Comparison of ENCODE assay signal across 12 cellular contexts in the genomic region with DNA sequence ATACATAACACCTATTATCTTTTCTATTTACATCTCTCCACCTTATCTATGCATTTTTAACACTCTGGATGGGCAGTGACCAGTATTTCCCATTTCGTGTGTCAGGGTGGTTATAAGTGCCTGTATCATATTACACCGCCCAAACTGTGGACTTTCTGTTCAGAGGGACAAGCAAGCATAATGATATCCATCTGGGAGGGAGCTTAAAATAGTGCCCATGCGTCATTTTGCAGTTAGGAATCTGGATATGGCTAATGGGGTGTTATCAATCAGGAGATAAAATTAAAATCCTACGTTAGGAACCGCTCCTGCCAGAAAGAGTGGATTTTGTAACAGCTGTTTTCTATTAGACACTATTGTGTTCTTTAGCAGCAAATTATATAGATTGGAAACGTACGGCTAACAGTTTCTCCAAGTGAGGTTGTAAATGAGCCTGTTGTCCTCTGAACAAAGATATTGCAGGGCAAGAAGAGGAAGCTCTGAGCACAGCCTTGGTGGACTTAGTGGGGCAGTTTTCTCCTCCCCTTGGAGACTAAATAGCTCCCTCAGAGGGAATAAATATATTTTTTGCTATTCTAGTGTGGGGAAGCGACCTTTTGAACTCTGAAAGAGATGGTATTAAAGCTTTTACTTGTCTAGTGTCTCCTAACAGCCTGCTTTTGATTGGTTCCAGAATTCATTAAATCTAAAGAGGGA.
A peak's percentile ranks its signal among the peaks of the same experiment; 100 is the strongest.
DNase-seq lines count a peak whose midpoint lies in the region; ATAC-seq and TF ChIP-seq lines count a peak whose summit lies in the region.
"Had no signal": no experiment of that assay in that cellular context is flagged by ENCODE, and none has a peak within 500 bp of the region (broad histone marks: within the 10 kb centered on the region; RNA-seq: fewer than 3 reads in every experiment).

No MANE protein-coding gene starts in this region.

- TF ChIP-seq CTCF in Loucy (conservative IDR thresholded peaks at IDR 0.05; ENCODE audit: low read length) (no peak), mesothelial cell of epicardium (IDR thresholded peaks at IDR 0.05; ENCODE audit: unreplicated experiment) (no peak)

- no peak overlapping the region for H3K4me3 Mint-ChIP-seq in mesothelial cell of epicardium
- H3K4me3 Mint-ChIP-seq in activated naive CD4-positive, alpha-beta T cell treated with anti-CD3 and anti-CD28 coated beads for 36 hours: no peak overlapping the region
- H3K4me3 Mint-ChIP-seq: dendritic cell treated with granulocyte-macrophage colony-stimulating factor and Interleukin-4, amounts not matched to agents 40 ng/mL and 50 ng/mL, for 4 days had no signal

- no peaks in the 10 kb centered on the region for H3F3A ChIP-seq in Loucy (ENCODE audit: low read depth)

- ATAC-seq in HG03095 (IDR thresholded peaks at IDR 0.05; ENCODE audit: unreplicated experiment): no peak

- no peak overlapping the region for H3K4me3 ChIP-seq in Loucy (ENCODE audit: low read length, poor library complexity, severe bottlenecking)
- H3K4me3 ChIP-seq: Peyer's patch had no signal

- peaks cover 12% of the 10 kb centered on the region for H3K9me3 Mint-ChIP-seq in mesothelial cell of epicardium
- H3K9me3 Mint-ChIP-seq in activated naive CD4-positive, alpha-beta T cell treated with anti-CD3 and anti-CD28 coated beads for 36 hours: peaks cover 4% of the 10 kb centered on the region
- H3K9me3 Mint-ChIP-seq: dendritic cell treated with granulocyte-macrophage colony-stimulating factor and Interleukin-4, amounts not matched to agents 40 ng/mL and 50 ng/mL, for 4 days had no signal

- H3K9ac ChIP-seq in Loucy (ENCODE audit: low read depth, low read length, poor library complexity, severe bottlenecking): no peak overlapping the region

- intact Hi-C loops in activated naive CD4-positive, alpha-beta T cell treated with anti-CD3 and anti-CD28 coated beads for 36 hours (cut with micrococcal nuclease): no loop called here

- peaks cover 3% of the 10 kb centered on the region for H3K4me1 ChIP-seq in Loucy (ENCODE audit: insufficient read depth, low read length, poor library complexity, severe bottlenecking)
- H3K4me1 ChIP-seq: Peyer's patch had no signal

- H3K4me1 Mint-ChIP-seq in mesothelial cell of epicardium: peaks cover 42% of the 10 kb centered on the region
- H3K4me1 Mint-ChIP-seq in activated naive CD4-positive, alpha-beta T cell treated with anti-CD3 and anti-CD28 coated beads for 36 hours (ENCODE audit: low read depth): no peaks in the 10 kb centered on the region

- H3K79me2 ChIP-seq in Loucy (ENCODE audit: insufficient read depth, low read length): no peaks in the 10 kb centered on the region

- no peak overlapping the region for H3K4me2 ChIP-seq in Loucy (ENCODE audit: low read depth, low read length, poor library complexity, severe bottlenecking)

- no peaks in the 10 kb centered on the region for H3K9me3 ChIP-seq in Loucy (ENCODE audit: insufficient read depth, low read depth, low read length)
- H3K9me3 ChIP-seq: Peyer's patch had no signal

- DNase-seq in COLO829 (ENCODE audit: low spot score) (peak; percentile 76), amniotic epithelial cell (ENCODE audit: low read depth) (peak; percentile 11), mesothelial cell of epicardium (ENCODE audit: low spot score in 2 of 2, unreplicated experiment in 2 of 2) (no peak), CD1c-positive myeloid dendritic cell (ENCODE audit: extremely low spot score) (no peak), caudate nucleus (lab: John Stamatoyannopoulos, UW) (no peak)
- DNase-seq in activated naive CD4-positive, alpha-beta T cell treated with anti-CD3 and anti-CD28 coated beads for 36 hours: no peak
- DNase-seq: activated T-cell treated with anti-CD3 and anti-CD28 coated beads for 4 hours; Peyer's patch; stimulated activated CD8-positive, alpha-beta memory T cell treated with anti-CD3 and anti-CD28 coated beads, Interleukin-4, amount 100 ng/mL, for 48 hours had no signal

- H3K27me3 Mint-ChIP-seq in mesothelial cell of epicardium (ENCODE audit: low read depth): no peaks in the 10 kb centered on the region
- no peaks in the 10 kb centered on the region for H3K27me3 Mint-ChIP-seq in activated naive CD4-positive, alpha-beta T cell treated with anti-CD3 and anti-CD28 coated beads for 36 hours (ENCODE audit: low read depth)
- H3K27me3 Mint-ChIP-seq: dendritic cell treated with granulocyte-macrophage colony-stimulating factor and Interleukin-4, amounts not matched to agents 40 ng/mL and 50 ng/mL, for 4 days had no signal

- no peak overlapping the region for H3K27ac ChIP-seq in caudate nucleus (ENCODE audit: low read depth, low read length)
- H3K27ac ChIP-seq: Peyer's patch had no signal

- 0 out of 2 replicates have a peak overlapping the region, but pooled peaks have one; percentile 1 for H2AFZ ChIP-seq in Loucy (ENCODE audit: low read length)

- peak overlapping the region; percentile 70 for H3K27ac Mint-ChIP-seq in mesothelial cell of epicardium
- H3K27ac Mint-ChIP-seq in activated naive CD4-positive, alpha-beta T cell treated with anti-CD3 and anti-CD28 coated beads for 36 hours: no peak overlapping the region
- H3K27ac Mint-ChIP-seq: dendritic cell treated with granulocyte-macrophage colony-stimulating factor and Interleukin-4, amounts not matched to agents 40 ng/mL and 50 ng/mL, for 4 days had no signal

- CTCF ChIA-PET in activated naive CD4-positive, alpha-beta T cell treated with anti-CD3 and anti-CD28 coated beads for 36 hours (lab: Charles Lee): no interaction called here

- H3K36me3 ChIP-seq in Loucy (ENCODE audit: insufficient read depth, low read length): no peaks in the 10 kb centered on the region
- H3K36me3 ChIP-seq: Peyer's patch had no signal

- no peaks in the 10 kb centered on the region for H3K27me3 ChIP-seq in Loucy (ENCODE audit: insufficient read depth, low read length, poor library complexity, severe bottlenecking)
- H3K27me3 ChIP-seq: Peyer's patch had no signal

- H3K9me2 ChIP-seq in Loucy (replicated peaks; ENCODE audit: low read depth, low read length): no peaks in the 10 kb centered on the region

- H3K36me3 Mint-ChIP-seq in mesothelial cell of epicardium: peaks cover 7% of the 10 kb centered on the region
- H3K36me3 Mint-ChIP-seq in activated naive CD4-positive, alpha-beta T cell treated with anti-CD3 and anti-CD28 coated beads for 36 hours (ENCODE audit: low read depth): no peaks in the 10 kb centered on the region

- H4K20me1 ChIP-seq in Loucy (ENCODE audit: insufficient read depth, low read length, poor library complexity, severe bottlenecking): no peaks in the 10 kb centered on the region

Comparison
In these comparisons a context has a peak if more than half of its experiments do, and no peak if none do; other contexts are left out.
1. DNase-seq: peak in COLO829 (single experiment) and amniotic epithelial cell (single experiment); none in mesothelial cell of epicardium (0 of 2), CD1c-positive myeloid dendritic cell (single experiment), activated naive CD4-positive, alpha-beta T cell treated with anti-CD3 and anti-CD28 coated beads for 36 hours (single experiment) and caudate nucleus (0 of 61).